Comparison of ENCODE assay signal across 9 cellular contexts in the genomic region with DNA sequence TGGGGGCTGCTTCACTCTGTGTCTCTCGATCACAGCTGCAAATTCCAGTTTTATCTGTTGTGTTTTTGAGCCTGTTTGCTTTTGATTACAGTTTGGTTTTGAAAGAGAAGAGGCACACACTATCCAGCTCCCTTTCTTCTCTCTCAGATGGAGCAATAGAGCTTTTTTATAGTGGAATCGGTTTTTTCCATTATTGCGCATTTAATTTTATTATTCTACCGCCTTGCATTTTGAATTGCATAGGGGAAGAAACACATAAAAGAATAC.
"Had no signal": no experiment of that assay in that cellular context is flagged by ENCODE, and none has a peak within 500 bp of the region (broad histone marks: within the 10 kb centered on the region; RNA-seq: fewer than 3 reads in every experiment).

No MANE protein-coding gene starts in this region.

- FAIRE-seq: H1, H54, HTR-8/SVneo had no signal

- H3K27ac ChIP-seq: GM23248, KMS-11 had no signal

- H2AFZ ChIP-seq: GM23248 had no signal

- H3K4me3 ChIP-seq: GM23248 had no signal

- H3K4me3 Mint-ChIP-seq: H9 had no signal

- H3K9ac ChIP-seq: GM23248, KMS-11 had no signal

- H3K4me2 ChIP-seq: KMS-11 had no signal

- DNase-seq: GM23248, H9, HCEC 1CT, IMR-90, KBM-7 had no signal
